In genomic region chr4:40055379-40055872, GRCh38 we compare ENCODE assay signal across 1 cellular context.
TF ChIP-seq lines count a peak whose summit lies in the region.

No MANE protein-coding gene starts in this region.

TF ChIP-seq in IMR-90, 13 proteins besides CTCF, POLR2A, EP300 and RAD21 (continued from another document):
- TF ChIP-seq MAFK (IDR thresholded peaks at IDR 0.05; ENCODE audit: low read depth, low read length) (no peak), USF2 (IDR thresholded peaks at IDR 0.05; ENCODE audit: low read depth, low read length) (no peak), FOS (IDR thresholded peaks at IDR 0.05; ENCODE audit: low read depth, low read length) (no peak), SMC3 (IDR thresholded peaks at IDR 0.05; ENCODE audit: low read depth, low read length) (no peak), ELK1 (IDR thresholded peaks at IDR 0.05; ENCODE audit: borderline replicate concordance, low read depth, low read length) (no peak), BHLHE40 (IDR thresholded peaks at IDR 0.05; ENCODE audit: low read depth, low read length) (no peak)
